Comparison of ENCODE assay signal across 15 cellular contexts in genomic region chr4:101244349-101244748, GRCh38.
DNase-seq lines count a peak whose midpoint lies in the region; ATAC-seq and TF ChIP-seq lines count a peak whose summit lies in the region.
"Had no signal": no experiment of that assay in that cellular context is flagged by ENCODE, and none has a peak within 500 bp of the region (broad histone marks: within the 10 kb centered on the region; RNA-seq: fewer than 3 reads in every experiment).

No MANE protein-coding gene starts in this region.

- no peak overlapping the region for H3K27ac ChIP-seq in WERI-Rb-1
- H3K27ac ChIP-seq: BLaER1, GM23248, HL-60 had no signal

- ATAC-seq in WTC11 (peak; percentile 52; the same call in 1 of the 2 replicates), GM21717 (IDR thresholded peaks at IDR 0.05; ENCODE audit: unreplicated experiment) (no peak), left cardiac atrium (no peak)
- ATAC-seq: CD8-positive, alpha-beta T cell had no signal

- CTCF ChIA-PET in WTC11 (lab: Charles Lee): interaction anchor here (0.6 kb wide), 2 partner anchors 15 to 49 kb away, joined by 3 read pairs; no protein-coding TSS in a partner anchor

- H3K9me3 Mint-ChIP-seq in WTC11: no peaks in the 10 kb centered on the region
- H3K9me3 Mint-ChIP-seq: CD8-positive, alpha-beta T cell had no signal

- no peak overlapping the region for H3K4me3 Mint-ChIP-seq in WTC11
- H3K4me3 Mint-ChIP-seq: CD8-positive, alpha-beta T cell had no signal

- no peak overlapping the region for H3K27ac Mint-ChIP-seq in WTC11
- H3K27ac Mint-ChIP-seq: CD8-positive, alpha-beta T cell had no signal

- no peaks in the 10 kb centered on the region for H3K36me3 Mint-ChIP-seq in WTC11
- H3K36me3 Mint-ChIP-seq: CD8-positive, alpha-beta T cell had no signal

- peaks cover 34% of the 10 kb centered on the region for H3K4me1 Mint-ChIP-seq in WTC11

- intact Hi-C loops in left cardiac atrium (cut with DNase I): no loop called here

- TF ChIP-seq CTCF in WTC11 (IDR thresholded peaks at IDR 0.05) (no peak), WERI-Rb-1 (IDR thresholded peaks at IDR 0.05; ENCODE audit: low read depth, low read length) (no peak)

- H3K4me3 ChIP-seq in WERI-Rb-1 (ENCODE audit: low read depth, low read length): no peak overlapping the region
- H3K4me3 ChIP-seq: BLaER1, GM23248 had no signal

- no peaks in the 10 kb centered on the region for H3K27me3 ChIP-seq in WERI-Rb-1 (ENCODE audit: insufficient read depth, low read depth, severe bottlenecking)
- H3K27me3 ChIP-seq: BLaER1 had no signal

- H3K36me3 ChIP-seq in WERI-Rb-1: no peaks in the 10 kb centered on the region
- H3K36me3 ChIP-seq: BLaER1 had no signal

- peak; percentile 11 for DNase-seq in NCI-H146 (lab: John Stamatoyannopoulos, UW)
- no peak for DNase-seq in NCI-H146 treated with DMSO at 0.1 percent for 48 hours (lab: John Stamatoyannopoulos, UW; ENCODE audit: unreplicated experiment)
- peak; percentile 76 for DNase-seq in NCI-H69 (lab: John Stamatoyannopoulos, UW)
- DNase-seq in WTC11 (ENCODE audit: low spot score): no peak
- DNase-seq in WERI-Rb-1: no peak
- no peak for DNase-seq in left cardiac atrium
- DNase-seq in C1 segment of cervical spinal cord (lab: John Stamatoyannopoulos, UW): no peak
- DNase-seq: 8988T; Calu3; CD8-positive, alpha-beta T cell; GM23248; HCEC 1CT had no signal

- H3K9me3 ChIP-seq in WERI-Rb-1 (ENCODE audit: severe bottlenecking): no peaks in the 10 kb centered on the region
- H3K9me3 ChIP-seq: BLaER1 had no signal

- H3K27me3 Mint-ChIP-seq in WTC11 (ENCODE audit: low read depth): no peaks in the 10 kb centered on the region

- POLR2A ChIA-PET in WTC11 (lab: Charles Lee): interaction anchor here (0.8 kb wide), 1 partner anchor 9 kb away, joined by 7 read pairs; no protein-coding TSS in a partner anchor

TF ChIP-seq in WTC11, 78 proteins besides CTCF, POLR2A, EP300 and RAD21:
- TF ChIP-seq ZNF317 (CRISPR knock-in tag; IDR thresholded peaks at IDR 0.05; ENCODE audit: borderline replicate concordance, low read depth): no peak

Comparison
In these comparisons a context has a peak if more than half of its experiments do, and no peak if none do; other contexts are left out.
1. DNase-seq: peak in NCI-H146 (single experiment) and NCI-H69 (single experiment); none in NCI-H146 treated with DMSO at 0.1 percent for 48 hours (single experiment), WTC11 (single experiment), WERI-Rb-1 (single experiment), left cardiac atrium (single experiment) and C1 segment of cervical spinal cord (0 of 14).